In genomic region chr2:37119182-37119581, GRCh38 we compare ENCODE assay signal across 15 cellular contexts.
"Had no signal": no experiment of that assay in that cellular context is flagged by ENCODE, and none has a peak within 500 bp of the region (broad histone marks: within the 10 kb centered on the region; RNA-seq: fewer than 3 reads in every experiment).

No MANE protein-coding gene starts in this region.

- H3K27ac Mint-ChIP-seq: endodermal cell, WTC11 had no signal

- H3K4me3 Mint-ChIP-seq: activated naive CD8-positive, alpha-beta T cell treated with anti-CD3 and anti-CD28 coated beads, Interleukin-2, amount 10 ng/mL, durations not matched to agents 7 days and 5 days; endodermal cell; WTC11 had no signal

- ATAC-seq: WTC11 had no signal

- H3K27ac ChIP-seq: breast epithelium, parathyroid adenoma, skin epidermis, transverse colon had no signal

- H3K4me3 ChIP-seq: breast epithelium, skin epidermis, transverse colon had no signal

- H3K9me3 ChIP-seq: breast epithelium, transverse colon had no signal

- H3K9ac ChIP-seq: parathyroid adenoma had no signal

- H2AFZ ChIP-seq: parathyroid adenoma had no signal

- DNase-seq: activated CD4-positive, alpha-beta T cell treated with anti-CD3 and anti-CD28 coated beads for 48 hours; activated effector memory CD4-positive, alpha-beta T cell treated with Interleukin-2 at 50 U/mL for 16 hours; activated naive CD8-positive, alpha-beta T cell treated with anti-CD3 and anti-CD28 coated beads, Interleukin-2, amount 10 ng/mL, durations not matched to agents 7 days and 5 days; activated T-cell treated with anti-CD3 and anti-CD28 coated beads, Interleukin-2, amount 50 U/mL, for 1 hour; anterior cingulate cortex; dermis blood vessel endothelial cell; endodermal cell; hippocampal formation; mesendoderm; T-helper 9 cell; transverse colon had no signal

- H3K27me3 ChIP-seq: breast epithelium, transverse colon had no signal

- H3K27me3 Mint-ChIP-seq: activated naive CD8-positive, alpha-beta T cell treated with anti-CD3 and anti-CD28 coated beads, Interleukin-2, amount 10 ng/mL, durations not matched to agents 7 days and 5 days had no signal

- H3K4me1 Mint-ChIP-seq: endodermal cell, WTC11 had no signal

- H3K36me3 ChIP-seq: breast epithelium had no signal

- H3K4me1 ChIP-seq: breast epithelium, parathyroid adenoma, transverse colon had no signal

- H3K9me3 Mint-ChIP-seq: activated naive CD8-positive, alpha-beta T cell treated with anti-CD3 and anti-CD28 coated beads, Interleukin-2, amount 10 ng/mL, durations not matched to agents 7 days and 5 days; endodermal cell; WTC11 had no signal
